Comparison of ENCODE assay signal across 8 cellular contexts in genomic region chr6:28867078-28867414, GRCh38. TPM values are rescaled to one million over a fixed set of nuclear protein-coding genes. Genes with fewer than 3 reads are reported as not detected.
DNase-seq lines count a peak whose midpoint lies in the region; ATAC-seq, FAIRE-seq and TF ChIP-seq lines count a peak whose summit lies in the region.

No MANE protein-coding gene starts in this region.

- H4K20me1 ChIP-seq in K562 (replicated peaks; ENCODE audit: control insufficient read depth, insufficient read depth, low read length) = no peaks in the 10 kb centered on the region

- peaks cover 8% of the 10 kb centered on the region for H3K9me3 ChIP-seq in K562 (replicated peaks; ENCODE audit: control insufficient read depth, insufficient read depth, low read depth, low read length)
- peaks cover 0 to 6% of the 10 kb centered on the region in 2 donors for H3K9me3 ChIP-seq in left lung

- DNase-seq in NB4 (ENCODE audit: low read depth) (no peak), K562 (ENCODE audit: extremely low read depth in 1 of 4, low spot score in 3 of 4) (peak in 2 of 4 experiments; percentile 38 to 65), left lung (no peak), superior temporal gyrus (ENCODE audit: extremely low spot score) (peak; percentile 40), retina (no peak), middle frontal gyrus (ENCODE audit: extremely low spot score, low spot score) (no peak)

- H3K9ac ChIP-seq in K562 (ENCODE audit: insufficient read depth in 1 of 2, low read depth in 2 of 2, low read length in 2 of 2) = peak overlapping the region; percentile 59 to 89; a peak in 3 of 4 replicates

- CTCF ChIA-PET in K562 (lab: Yijun Ruan, JAX; ENCODE audit: low intra/inter-chr PET ratio) = no interaction called here

- peak; percentile 21 for ATAC-seq in GM18867 (IDR thresholded peaks at IDR 0.05; ENCODE audit: unreplicated experiment)
- peak; percentile 51 for ATAC-seq in K562
- ATAC-seq in left lung = peak; percentile 43

- no peak for TF ChIP-seq POLR2A in NB4 (IDR thresholded peaks at IDR 0.05; ENCODE audit: extremely low read depth, insufficient read length)
- no peak for TF ChIP-seq POLR2A in K562 (conservative IDR thresholded peaks at IDR 0.05)

- H3K27me3 ChIP-seq in ACC112 (ENCODE audit: insufficient read depth, low read length) (peaks cover 4% of the 10 kb centered on the region; the same call in 1 of the 2 replicates), K562 (ENCODE audit: control insufficient read depth in 2 of 2, insufficient read depth in 2 of 2, low read length in 2 of 2) (no peaks in the 10 kb centered on the region), left lung (no peaks in the 10 kb centered on the region)

- 41% methylated on average over 5 of the region's 5 CpGs for WGBS in K562 (ENCODE audit: insufficient coverage, low coverage, missing lambda C conversion rate)

- H3K36me3 ChIP-seq in ACC112 (ENCODE audit: insufficient read depth, low read length) = no peaks in the 10 kb centered on the region
- H3K36me3 ChIP-seq in K562 (ENCODE audit: control insufficient read depth, insufficient read depth, low read length) = no peaks in the 10 kb centered on the region
- no peaks in the 10 kb centered on the region for H3K36me3 ChIP-seq in left lung

- intact Hi-C loops in K562 (cut with micrococcal nuclease) (no loop called here), left lung (cut with DNase I) (no loop called here)

- H3K4me2 ChIP-seq in K562 (ENCODE audit: insufficient read depth, low read length) = peak overlapping the region; percentile 76

- H3K4me1 ChIP-seq in ACC112 (ENCODE audit: control insufficient read depth, insufficient read depth, low read length, unreplicated experiment) (peaks cover 5% of the 10 kb centered on the region), K562 (replicated peaks in 1 of 2; ENCODE audit: control insufficient read depth in 2 of 2, insufficient read depth in 2 of 2, low read length in 2 of 2) (peaks cover 14 to 19% of the 10 kb centered on the region in 2 experiments; a peak in 4 of 5 replicates), left lung (peaks cover 0 to 9% of the 10 kb centered on the region in 2 donors)

- TF ChIP-seq RAD21 in K562 (CRISPR knock-in tag; conservative IDR thresholded peaks at IDR 0.05 in 1 of 2, IDR thresholded peaks at IDR 0.05 in 1 of 2) = no peak

- TF ChIP-seq EP300 in K562 (IDR thresholded peaks at IDR 0.05; ENCODE audit: low read length) = no peak

- in situ Hi-C loops in K562 (cut with MboI) = no loop called here

- no peak overlapping the region for H3K27ac ChIP-seq in ACC112 (ENCODE audit: low read depth, low read length)
- peak overlapping the region; percentile 79 for H3K27ac ChIP-seq in K562 (ENCODE audit: extremely low read depth, low read depth, low read length)
- H3K27ac ChIP-seq in left lung = peak overlapping the region; percentile 81 to 85

- TF ChIP-seq CTCF in NB4 (IDR thresholded peaks at IDR 0.05; ENCODE audit: low read depth, low read length) (no peak), K562 (IDR thresholded peaks at IDR 0.05 in 2 of 3, conservative IDR thresholded peaks at IDR 0.05 in 1 of 3; ENCODE audit: insufficient read depth in 2 of 3, low read depth in 1 of 3, low read length in 3 of 3) (no peak), left lung (IDR thresholded peaks at IDR 0.05) (no peak)

- H3K9me1 ChIP-seq in K562 (ENCODE audit: control insufficient read depth, insufficient read depth, low read length) = no peaks in the 10 kb centered on the region

- H3K79me2 ChIP-seq in ACC112 (ENCODE audit: control insufficient read depth, insufficient read depth, low read length, unreplicated experiment) (no peaks in the 10 kb centered on the region), K562 (ENCODE audit: control insufficient read depth, insufficient read depth, low read length) (no peaks in the 10 kb centered on the region)

- peak overlapping the region; percentile 39 for H2AFZ ChIP-seq in ACC112 (ENCODE audit: low read length, unreplicated experiment)
- H2AFZ ChIP-seq in K562 (ENCODE audit: low read depth, low read length) = peak overlapping the region; percentile 78

- FAIRE-seq in K562 (lab: Jason Lieb, UNC) = no peak

- H3K4me3 ChIP-seq in ACC112 (ENCODE audit: low read depth, low read length) = peak overlapping the region; percentile 78
- H3K4me3 ChIP-seq in NB4 (ENCODE audit: low read depth, low read length) = peak overlapping the region; percentile 63
- H3K4me3 ChIP-seq in K562 = peak overlapping the region; percentile 35
- peak overlapping the region; percentile 64 for H3K4me3 ChIP-seq in left lung

- BruUV-seq in K562 (replicated peaks; lab: Mats Ljungman, UMichigan) = no TSS peak

- POLR2A ChIA-PET in K562 (lab: Yijun Ruan, JAX) = interaction anchor here (1.1 to 3.8 kb wide), 5 partner anchors 8 to 31 kb away, joined by 3 to 28 read pairs (median 8); no protein-coding TSS in a partner anchor

TF ChIP-seq in K562, 482 proteins besides CTCF, POLR2A, EP300 and RAD21 (continues in another document):
- TF ChIP-seq ATF1 (CRISPR knock-in tag; IDR thresholded peaks at IDR 0.05) = no peak
- TF ChIP-seq ATF1 (tag; IDR thresholded peaks at IDR 0.05) = peak; percentile 80
- TF ChIP-seq HMG20B (CRISPR knock-in tag; IDR thresholded peaks at IDR 0.05) = no peak

RNA-seq across cellular contexts. Expression of gene TRIM27, which starts 56.7 kb away (rescaled TPM):
- total RNA-seq in K562 (2011; cell fraction: chromatin; rRNA removed; ENCODE audit: low replicate concordance) = 367 and 380 TPM in 2 replicates
- 219 and 229 TPM in 2 replicates for total RNA-seq in K562 (2011; cell fraction: nucleolus; rRNA removed)
- total RNA-seq in K562 (2011; cell fraction: nucleoplasm; rRNA removed) = 317 and 452 TPM in 2 replicates
- 145 and 157 TPM in 2 replicates for total RNA-seq in K562 (2014; rRNA removed)
- total RNA-seq in K562 (2014; rRNA removed; fragmentation: Illumina TruSeq; extraction: Trizol) = 126 and 129 TPM in 2 replicates
- total RNA-seq in K562 (2015; rRNA removed; fragmentation: Illumina TruSeq; extraction: Trizol) = 141 and 156 TPM in 2 replicates
- 122 and 127 TPM in 2 replicates for total RNA-seq in K562 (2021)
- 206 and 235 TPM in 2 replicates for polyA plus RNA-seq in K562 (2011; rRNA removed)
- polyA plus RNA-seq in K562 (2011; cell fraction: cytosol; rRNA removed) = 186 and 195 TPM in 2 replicates
- polyA plus RNA-seq in K562 (2011; cell fraction: nucleus; rRNA removed) = 387 and 419 TPM in 2 replicates
- 101 and 114 TPM in 2 replicates for polyA plus RNA-seq in K562 (2012)
- polyA plus RNA-seq in K562 (2014; fragmentation: Illumina TruSeq; extraction: Trizol) = 90.9 and 99.7 TPM in 2 replicates
- polyA plus RNA-seq in K562 (2014; fragmentation: Nextera tagmentation; extraction: Ambion mirVana) = 10 to 100 TPM; 37.7 to 49.6 TPM
- polyA plus RNA-seq in K562 (2014; rRNA removed) = 118 TPM in 2 replicates
- 250 and 288 TPM in 2 replicates for polyA minus RNA-seq in K562 (2011; rRNA and poly(A)+ RNA removed)
- polyA minus RNA-seq in K562 (2011; cell fraction: cytosol; rRNA and poly(A)+ RNA removed) = 93.5 and 114 TPM in 2 replicates
- polyA minus RNA-seq in K562 (2011; cell fraction: nucleus; rRNA and poly(A)+ RNA removed) = 159 and 183 TPM in 2 replicates
- 10 to 100 TPM; 42.2 to 47.5 TPM for total RNA-seq in left lung
